12 cellular contexts compared by ENCODE assay signal in the genomic region with DNA sequence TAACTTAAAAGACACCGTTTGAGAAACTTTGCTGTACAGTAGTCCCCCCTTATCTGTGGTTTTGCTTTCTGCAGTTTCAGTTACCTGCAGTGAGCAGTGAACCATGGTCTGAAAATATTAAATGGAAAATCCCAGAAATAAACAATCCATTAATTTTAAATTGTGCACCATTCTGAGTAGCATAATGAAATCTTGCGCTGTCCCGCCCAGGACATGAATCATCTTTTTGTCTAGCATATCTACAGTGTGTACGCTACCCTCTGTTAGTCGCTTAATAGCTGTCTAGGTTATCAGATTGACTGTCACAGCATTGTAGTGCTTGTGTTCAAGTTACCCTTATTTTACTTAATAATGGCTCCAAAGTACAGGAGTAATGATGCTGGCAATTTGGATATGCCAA. TPM values are rescaled to one million over a fixed set of nuclear protein-coding genes. Genes with fewer than 3 reads are reported as not detected.
DNase-seq lines count a peak whose midpoint lies in the region; ATAC-seq, FAIRE-seq and TF ChIP-seq lines count a peak whose summit lies in the region.
"Had no signal": no experiment of that assay in that cellular context is flagged by ENCODE, and none has a peak within 500 bp of the region (broad histone marks: within the 10 kb centered on the region; RNA-seq: fewer than 3 reads in every experiment).

No MANE protein-coding gene starts in this region.

- no peak overlapping the region for H2AFZ ChIP-seq in keratinocyte (ENCODE audit: control insufficient read depth, low read length)

- no peaks in the 10 kb centered on the region for H3K27me3 Mint-ChIP-seq in activated CD8-positive, alpha-beta T cell treated with anti-CD3 and anti-CD28 coated beads for 36 hours

- peak overlapping the region; percentile 88 for H3K27ac Mint-ChIP-seq in activated CD8-positive, alpha-beta T cell treated with anti-CD3 and anti-CD28 coated beads for 36 hours

- no peak overlapping the region for H3K9ac ChIP-seq in keratinocyte (ENCODE audit: control insufficient read depth, extremely low read depth, insufficient read depth, low read length)

- H3K79me2 ChIP-seq in keratinocyte (ENCODE audit: control insufficient read depth, insufficient read depth, low read length), result peaks cover 88% of the 10 kb centered on the region

- POLR2A ChIA-PET in activated CD8-positive, alpha-beta T cell treated with anti-CD3 and anti-CD28 coated beads for 36 hours (lab: Charles Lee), result interaction anchor here (0.7 kb wide), 1 partner anchor 39 kb away, joined by 3 read pairs; no protein-coding TSS in a partner anchor

- H3K36me3 ChIP-seq in keratinocyte (ENCODE audit: control insufficient read depth in 2 of 2, extremely low read depth in 1 of 2, insufficient read depth in 2 of 2, low read length in 2 of 2), result peaks cover 19 to 24% of the 10 kb centered on the region in 2 experiments

- no peaks in the 10 kb centered on the region for H3K9me3 ChIP-seq in keratinocyte (ENCODE audit: control insufficient read depth, low read depth, low read length)

- peaks cover 45% of the 10 kb centered on the region for H4K20me1 ChIP-seq in keratinocyte (ENCODE audit: control insufficient read depth, extremely low read depth, insufficient read depth, low read length)

- peak overlapping the region; percentile 23 for H3K4me2 ChIP-seq in keratinocyte (ENCODE audit: control insufficient read depth, extremely low read depth, insufficient read depth, low read depth, low read length)

- H3K9me3 Mint-ChIP-seq in activated CD8-positive, alpha-beta T cell treated with anti-CD3 and anti-CD28 coated beads for 36 hours, result no peaks in the 10 kb centered on the region

- H3K4me1 Mint-ChIP-seq in activated CD8-positive, alpha-beta T cell treated with anti-CD3 and anti-CD28 coated beads for 36 hours (ENCODE audit: low read depth), result peaks cover 75% of the 10 kb centered on the region

- ATAC-seq in GM18868 (IDR thresholded peaks at IDR 0.05; ENCODE audit: unreplicated experiment) (peak; percentile 46), HG03378 (IDR thresholded peaks at IDR 0.05; ENCODE audit: unreplicated experiment) (no peak)
- peak; percentile 63 for ATAC-seq in activated CD8-positive, alpha-beta T cell treated with anti-CD3 and anti-CD28 coated beads for 36 hours
- ATAC-seq: Panc1 had no signal

- peak overlapping the region; percentile 93 for H3K4me3 Mint-ChIP-seq in activated CD8-positive, alpha-beta T cell treated with anti-CD3 and anti-CD28 coated beads for 36 hours

- H3K36me3 Mint-ChIP-seq in activated CD8-positive, alpha-beta T cell treated with anti-CD3 and anti-CD28 coated beads for 36 hours (ENCODE audit: low read depth), result peaks cover 95% of the 10 kb centered on the region

- intact Hi-C loops in activated CD8-positive, alpha-beta T cell treated with anti-CD3 and anti-CD28 coated beads for 36 hours (cut with micrococcal nuclease), result loop anchor here (5.0 kb wide), 1 partner anchor 34 kb away; no protein-coding TSS in a partner anchor

- dilution Hi-C loops in keratinocyte (cut with MboI; ENCODE audit: extremely low pct_ligation_motif_present, low sequenced_read_pairs), result no loop called here

- FAIRE-seq in keratinocyte (lab: Jason Lieb, UNC) (peak; percentile 56), urothelium cell line (lab: Jason Lieb, UNC) (no peak)

- CTCF ChIA-PET in activated CD8-positive, alpha-beta T cell treated with anti-CD3 and anti-CD28 coated beads for 36 hours (lab: Charles Lee), result interaction anchor here (1.0 to 5.3 kb wide), 2 partner anchors 7 to 34 kb away, joined by 3 to 50 read pairs; no protein-coding TSS in a partner anchor

- no peaks in the 10 kb centered on the region for H3K27me3 ChIP-seq in keratinocyte (ENCODE audit: control insufficient read depth, extremely low read depth, insufficient read depth, low read length)

- peaks cover 4% of the 10 kb centered on the region for H3K9me1 ChIP-seq in keratinocyte (ENCODE audit: control insufficient read depth, extremely low read depth, insufficient read depth, low read length)

- H3K27ac ChIP-seq in keratinocyte (ENCODE audit: control insufficient read depth, insufficient read depth, low read length), result no peak overlapping the region
- H3K27ac ChIP-seq: C4-2B had no signal

- peak overlapping the region in 1 of 3 experiments; percentile 15 for H3K4me3 ChIP-seq in keratinocyte (ENCODE audit: control insufficient read depth in 2 of 3, extremely low read depth in 1 of 3, insufficient read depth in 2 of 3, low read depth in 1 of 3, low read length in 3 of 3)

- no peak for TF ChIP-seq CTCF in activated CD8-positive, alpha-beta T cell treated with anti-CD3 and anti-CD28 coated beads for 36 hours (IDR thresholded peaks at IDR 0.05)
- no peak for TF ChIP-seq CTCF in keratinocyte (optimal IDR thresholded peaks at IDR 0.05 in 1 of 3, IDR thresholded peaks at IDR 0.05 in 1 of 3, conservative IDR thresholded peaks at IDR 0.05 in 1 of 3; ENCODE audit: extremely low read depth in 1 of 3, insufficient read depth in 2 of 3, low read length in 3 of 3)

- DNase-seq in A172 (ENCODE audit: low spot score) (peak; percentile 31), keratinocyte (ENCODE audit: low read depth, low spot score) (no peak), RKO (ENCODE audit: low spot score) (no peak), NK-92 (lab: John Stamatoyannopoulos, UW; ENCODE audit: unreplicated experiment) (no peak), urothelium cell line (ENCODE audit: low spot score) (no peak)
- DNase-seq in activated CD8-positive, alpha-beta T cell treated with anti-CD3 and anti-CD28 coated beads for 36 hours, result peak; percentile 46
- DNase-seq: occipital lobe had no signal

- H3K4me1 ChIP-seq in keratinocyte (ENCODE audit: control insufficient read depth, extremely low read depth, insufficient read depth, low read length), result peaks cover 46% of the 10 kb centered on the region

RNA-seq across cellular contexts. Expression of gene ARPC2, which starts 6.1 kb away (rescaled TPM):
- total RNA-seq in A172 (2014; rRNA removed; shearing (Covaris generic)), result 489 and 514 TPM in 2 replicates
- total RNA-seq in activated CD8-positive, alpha-beta T cell treated with anti-CD3 and anti-CD28 coated beads for 36 hours, result 100 to 1,000 TPM; 636 to 644 TPM
- 945 to 1,145 TPM (median 1,121 TPM) in 3 replicates for polyA plus RNA-seq in keratinocyte
- polyA plus RNA-seq in keratinocyte (2011; ENCODE audit: low read depth), result 432 TPM
- polyA plus RNA-seq in keratinocyte (2011; cell fraction: cytosol; rRNA removed), result 1,009 and 1,286 TPM in 2 replicates
- polyA plus RNA-seq in keratinocyte (2011; cell fraction: nucleus; rRNA removed), result 415 and 500 TPM in 2 replicates
- polyA plus RNA-seq in keratinocyte (2012; ENCODE audit: low replicate concordance), result 609 and 708 TPM in 2 replicates
- polyA minus RNA-seq in keratinocyte, result 462 to 612 TPM (median 564 TPM) in 3 replicates
- polyA minus RNA-seq in keratinocyte (2011; cell fraction: cytosol; rRNA and poly(A)+ RNA removed), result 403 TPM
- polyA minus RNA-seq in keratinocyte (2011; cell fraction: nucleus; rRNA and poly(A)+ RNA removed), result 154 and 230 TPM in 2 replicates

RNA-seq across cellular contexts. Expression of gene GPBAR1, which starts 37.8 kb away (rescaled TPM):
- not detected in 2 replicates for total RNA-seq in A172 (2014; rRNA removed; shearing (Covaris generic))
- under 1 TPM; 0.16 to 0.45 TPM for total RNA-seq in activated CD8-positive, alpha-beta T cell treated with anti-CD3 and anti-CD28 coated beads for 36 hours
- polyA plus RNA-seq in keratinocyte, result 0.10 to 0.18 TPM (median 0.12 TPM) in 3 replicates
- not detected for polyA plus RNA-seq in keratinocyte (2011; ENCODE audit: low read depth)
- polyA plus RNA-seq in keratinocyte (2011; cell fraction: cytosol; rRNA removed), result 0.05 TPM in 1 of 2 replicates, not detected in the other
- 0.57 and 1.0 TPM in 2 replicates for polyA plus RNA-seq in keratinocyte (2011; cell fraction: nucleus; rRNA removed)
- polyA plus RNA-seq in keratinocyte (2012; ENCODE audit: low replicate concordance), result 0.08 and 0.59 TPM in 2 replicates
- 0.42 to 0.92 TPM in 2 of 3 replicates, not detected in the other for polyA minus RNA-seq in keratinocyte
- not detected for polyA minus RNA-seq in keratinocyte (2011; cell fraction: cytosol; rRNA and poly(A)+ RNA removed)
- 1.3 and 1.8 TPM in 2 replicates for polyA minus RNA-seq in keratinocyte (2011; cell fraction: nucleus; rRNA and poly(A)+ RNA removed)
- total RNA-seq: dermis microvascular lymphatic vessel endothelial cell, occipital lobe had no signal

RNA-seq across cellular contexts. Expression of gene AAMP, which starts 46.9 kb away (rescaled TPM):
- total RNA-seq in A172 (2014; rRNA removed; shearing (Covaris generic)), result 217 and 254 TPM in 2 replicates
- total RNA-seq in activated CD8-positive, alpha-beta T cell treated with anti-CD3 and anti-CD28 coated beads for 36 hours, result 10 to 100 TPM; 75.8 to 82.8 TPM
- polyA plus RNA-seq in keratinocyte, result 76.3 to 94.3 TPM (median 78.4 TPM) in 3 replicates
- 115 TPM for polyA plus RNA-seq in keratinocyte (2011; ENCODE audit: low read depth)
- 46.1 and 129 TPM in 2 replicates for polyA plus RNA-seq in keratinocyte (2011; cell fraction: cytosol; rRNA removed)
- polyA plus RNA-seq in keratinocyte (2011; cell fraction: nucleus; rRNA removed), result 108 and 122 TPM in 2 replicates
- 113 and 114 TPM in 2 replicates for polyA plus RNA-seq in keratinocyte (2012; ENCODE audit: low replicate concordance)
- 54.2 to 86.2 TPM (median 64.0 TPM) in 3 replicates for polyA minus RNA-seq in keratinocyte
- 100 TPM for polyA minus RNA-seq in keratinocyte (2011; cell fraction: cytosol; rRNA and poly(A)+ RNA removed)
- polyA minus RNA-seq in keratinocyte (2011; cell fraction: nucleus; rRNA and poly(A)+ RNA removed), result 44.9 and 45.3 TPM in 2 replicates

RNA-seq across cellular contexts. Expression of gene PNKD, which starts 47.3 kb away (rescaled TPM):
- total RNA-seq in A172 (2014; rRNA removed; shearing (Covaris generic)), result 68.9 and 78.6 TPM in 2 replicates
- 10 to 100 TPM; 19.8 to 24.4 TPM for total RNA-seq in activated CD8-positive, alpha-beta T cell treated with anti-CD3 and anti-CD28 coated beads for 36 hours
- polyA plus RNA-seq in keratinocyte, result 21.8 to 36.2 TPM (median 22.8 TPM) in 3 replicates
- 10.8 TPM for polyA plus RNA-seq in keratinocyte (2011; ENCODE audit: low read depth)
- polyA plus RNA-seq in keratinocyte (2011; cell fraction: cytosol; rRNA removed), result 20.8 and 30.2 TPM in 2 replicates
- 21.9 and 23.9 TPM in 2 replicates for polyA plus RNA-seq in keratinocyte (2011; cell fraction: nucleus; rRNA removed)
- polyA plus RNA-seq in keratinocyte (2012; ENCODE audit: low replicate concordance), result 29.2 and 36.6 TPM in 2 replicates
- 6.2 to 31.2 TPM (median 9.2 TPM) in 3 replicates for polyA minus RNA-seq in keratinocyte
- polyA minus RNA-seq in keratinocyte (2011; cell fraction: cytosol; rRNA and poly(A)+ RNA removed), result 13.4 TPM
- 5.5 and 7.0 TPM in 2 replicates for polyA minus RNA-seq in keratinocyte (2011; cell fraction: nucleus; rRNA and poly(A)+ RNA removed)

RNA-seq across cellular contexts. Expression of gene CXCR1, which starts 56.3 kb away (rescaled TPM):
- total RNA-seq in A172 (2014; rRNA removed; shearing (Covaris generic)), result not detected in 2 replicates
- total RNA-seq in activated CD8-positive, alpha-beta T cell treated with anti-CD3 and anti-CD28 coated beads for 36 hours, result not detected
- 12.7 to 23.5 TPM (median 14.5 TPM) in 3 replicates for polyA plus RNA-seq in keratinocyte
- 0.27 TPM for polyA plus RNA-seq in keratinocyte (2011; ENCODE audit: low read depth)
- 6.7 and 8.1 TPM in 2 replicates for polyA plus RNA-seq in keratinocyte (2011; cell fraction: cytosol; rRNA removed)
- 36.7 and 36.8 TPM in 2 replicates for polyA plus RNA-seq in keratinocyte (2011; cell fraction: nucleus; rRNA removed)
- polyA plus RNA-seq in keratinocyte (2012; ENCODE audit: low replicate concordance), result 3.3 and 16.8 TPM in 2 replicates
- polyA minus RNA-seq in keratinocyte, result 30.0 to 44.4 TPM (median 30.2 TPM) in 3 replicates
- 9.6 TPM for polyA minus RNA-seq in keratinocyte (2011; cell fraction: cytosol; rRNA and poly(A)+ RNA removed)
- polyA minus RNA-seq in keratinocyte (2011; cell fraction: nucleus; rRNA and poly(A)+ RNA removed), result 26.7 and 37.2 TPM in 2 replicates
- total RNA-seq: dermis microvascular lymphatic vessel endothelial cell, occipital lobe had no signal

Comparison
In these comparisons a context has a peak if more than half of its experiments do, and no peak if none do; other contexts are left out.
1. DNase-seq: peak in A172 (single experiment) and activated CD8-positive, alpha-beta T cell treated with anti-CD3 and anti-CD28 coated beads for 36 hours (single experiment); none in keratinocyte (single experiment), RKO (single experiment), NK-92 (single experiment) and urothelium cell line (single experiment).